ENCODE assay signal across 25 cellular contexts in genomic region chr6:12477616-12478015, GRCh38.
"Had no signal": no experiment of that assay in that cellular context is flagged by ENCODE, and none has a peak within 500 bp of the region (broad histone marks: within the 10 kb centered on the region; RNA-seq: fewer than 3 reads in every experiment).

No MANE protein-coding gene starts in this region.

- H3K4me3 ChIP-seq: breast epithelium, cardiac muscle cell, colonic mucosa, gastroesophageal sphincter, heart right ventricle, hepatocyte had no signal

- DNase-seq: activated CD4-positive, alpha-beta T cell treated with anti-CD3 and anti-CD28 coated beads for 1 hour; activated CD4-positive, alpha-beta T cell treated with anti-CD3 and anti-CD28 coated beads for 48 hours; activated CD4-positive, alpha-beta T cell treated with anti-CD3 and anti-CD28 coated beads, Interleukin-2, amount 50 U/mL, for 1 hour; activated CD4-positive, alpha-beta T cell treated with anti-CD3 and anti-CD28 coated beads, Interleukin-2, amount 50 U/mL, for 48 hours; activated CD8-positive, alpha-beta memory T cell treated with anti-CD3 and anti-CD28 coated beads for 24 hours; activated CD8-positive, alpha-beta T cell treated with anti-CD3 and anti-CD28 coated beads for 36 hours; activated effector memory CD4-positive, alpha-beta T cell treated with anti-CD3 and anti-CD28 coated beads, Interleukin-2, amount 50 U/mL, for 16 hours; activated naive CD4-positive, alpha-beta T cell; activated naive CD4-positive, alpha-beta T cell treated with anti-CD3 and anti-CD28 coated beads, Interleukin-2, amount 10 ng/mL, durations not matched to agents 7 days and 5 days; activated naive CD8-positive, alpha-beta T cell treated with anti-CD3 and anti-CD28 coated beads, Interleukin-2, amount 10 ng/mL, durations not matched to agents 7 days and 5 days; activated T-cell treated with anti-CD3 and anti-CD28 coated beads, Interleukin-2, amount 50 U/mL, for 48 hours; amygdala; aorta; central memory CD4-positive, alpha-beta T cell; cerebellar nuclear complex; colonic mucosa; effector CD8-positive, alpha-beta T cell; foreskin melanocyte; heart right ventricle; T-helper 2 cell had no signal

- H3K4me1 ChIP-seq: breast epithelium, colonic mucosa had no signal

- H3K36me3 ChIP-seq: breast epithelium, cardiac muscle cell, colonic mucosa, gastroesophageal sphincter, heart right ventricle had no signal

- H3K27ac ChIP-seq: breast epithelium, cardiac muscle cell, colonic mucosa, gastroesophageal sphincter, heart right ventricle, hepatocyte had no signal

- H3K79me2 ChIP-seq: hepatocyte had no signal

- H2AFZ ChIP-seq: hepatocyte had no signal

- H3K4me2 ChIP-seq: hepatocyte had no signal

- H3K27me3 ChIP-seq: breast epithelium, cardiac muscle cell, colonic mucosa, gastroesophageal sphincter, heart right ventricle, hepatocyte had no signal

- FAIRE-seq: endometrium had no signal

- H3K9me3 ChIP-seq: breast epithelium, colonic mucosa, gastroesophageal sphincter, heart right ventricle had no signal
